Comparison of ENCODE assay signal across 25 cellular contexts in genomic region chr20:55424446-55424845, GRCh38.
"Had no signal": no experiment of that assay in that cellular context is flagged by ENCODE, and none has a peak within 500 bp of the region (broad histone marks: within the 10 kb centered on the region; RNA-seq: fewer than 3 reads in every experiment).

No MANE protein-coding gene starts in this region.

- H3K4me3 ChIP-seq: heart left ventricle, lower lobe of right lung, mucosa of descending colon, ovary, right atrium auricular region, skin epidermis, spleen, suprapubic skin, thoracic aorta, tibial artery, upper lobe of right lung had no signal

- H3K9me3 Mint-ChIP-seq: stimulated activated naive CD8-positive, alpha-beta T cell treated with anti-CD3 and anti-CD28 coated beads, Interleukin-15, Interleukin-2, amounts not matched to agents 100 ng/mL and 50 ng/mL, for 24 hours had no signal

- H3K27me3 Mint-ChIP-seq: stimulated activated naive CD8-positive, alpha-beta T cell treated with anti-CD3 and anti-CD28 coated beads, Interleukin-15, Interleukin-2, amounts not matched to agents 100 ng/mL and 50 ng/mL, for 24 hours had no signal

- H3K4me3 Mint-ChIP-seq: immature natural killer cell; naive thymus-derived CD8-positive, alpha-beta T cell; nephron progenitor cell; stimulated activated effector memory CD8-positive, alpha-beta T cell treated with anti-CD3 and anti-CD28 coated beads, Interleukin-12 subunit alpha, Interleukin-12 subunit beta, amount 100 ng/mL, for 72 hours; stimulated activated naive CD8-positive, alpha-beta T cell treated with anti-CD3 and anti-CD28 coated beads, Interleukin-15, Interleukin-2, amounts not matched to agents 100 ng/mL and 50 ng/mL, for 24 hours had no signal

- H3K36me3 ChIP-seq: heart left ventricle, lower lobe of right lung, ovary, right atrium auricular region, spleen, suprapubic skin, thoracic aorta, tibial artery, upper lobe of right lung had no signal

- ATAC-seq: left lobe of liver; lower lobe of right lung; mucosa of descending colon; naive thymus-derived CD8-positive, alpha-beta T cell; sciatic nerve; stimulated activated effector memory CD8-positive, alpha-beta T cell treated with anti-CD3 and anti-CD28 coated beads, Interleukin-12 subunit alpha, Interleukin-12 subunit beta, amount 100 ng/mL, for 72 hours; upper lobe of right lung had no signal

- H3K4me1 ChIP-seq: lower lobe of right lung, right atrium auricular region, spleen, suprapubic skin, tibial artery, upper lobe of right lung had no signal

- DNase-seq: hypothalamus; immature natural killer cell; lower lobe of right lung; mammary epithelial cell; midbrain; mucosa of descending colon; naive thymus-derived CD8-positive, alpha-beta T cell; nephron progenitor cell; ovary; spleen; stimulated activated CD4-positive, alpha-beta T cell treated with anti-CD3 and anti-CD28 coated beads, Interleukin-4, amount 100 ng/mL, for 24 hours; stimulated activated naive CD4-positive, alpha-beta T cell; tibial artery; trophoblast cell; upper lobe of right lung had no signal

- H3K4me1 Mint-ChIP-seq: immature natural killer cell; naive thymus-derived CD8-positive, alpha-beta T cell; nephron progenitor cell; stimulated activated effector memory CD8-positive, alpha-beta T cell treated with anti-CD3 and anti-CD28 coated beads, Interleukin-12 subunit alpha, Interleukin-12 subunit beta, amount 100 ng/mL, for 72 hours had no signal

- H3K27me3 ChIP-seq: heart left ventricle, ovary, right atrium auricular region, spleen, suprapubic skin, tibial artery, upper lobe of right lung had no signal

- H3K9me3 ChIP-seq: heart left ventricle, lower lobe of right lung, mucosa of descending colon, ovary, right atrium auricular region, spleen, suprapubic skin, thoracic aorta, tibial artery, upper lobe of right lung had no signal

- H3K27ac Mint-ChIP-seq: immature natural killer cell; naive thymus-derived CD8-positive, alpha-beta T cell; nephron progenitor cell; progenitor cell of endocrine pancreas; stimulated activated effector memory CD8-positive, alpha-beta T cell treated with anti-CD3 and anti-CD28 coated beads, Interleukin-12 subunit alpha, Interleukin-12 subunit beta, amount 100 ng/mL, for 72 hours; stimulated activated naive CD8-positive, alpha-beta T cell treated with anti-CD3 and anti-CD28 coated beads, Interleukin-15, Interleukin-2, amounts not matched to agents 100 ng/mL and 50 ng/mL, for 24 hours had no signal

- H3K36me3 Mint-ChIP-seq: immature natural killer cell; stimulated activated effector memory CD8-positive, alpha-beta T cell treated with anti-CD3 and anti-CD28 coated beads, Interleukin-12 subunit alpha, Interleukin-12 subunit beta, amount 100 ng/mL, for 72 hours had no signal

- H3K27ac ChIP-seq: lower lobe of right lung, ovary, right atrium auricular region, skin epidermis, spleen, suprapubic skin, thoracic aorta, tibial artery, upper lobe of right lung had no signal
